In the genomic region with DNA sequence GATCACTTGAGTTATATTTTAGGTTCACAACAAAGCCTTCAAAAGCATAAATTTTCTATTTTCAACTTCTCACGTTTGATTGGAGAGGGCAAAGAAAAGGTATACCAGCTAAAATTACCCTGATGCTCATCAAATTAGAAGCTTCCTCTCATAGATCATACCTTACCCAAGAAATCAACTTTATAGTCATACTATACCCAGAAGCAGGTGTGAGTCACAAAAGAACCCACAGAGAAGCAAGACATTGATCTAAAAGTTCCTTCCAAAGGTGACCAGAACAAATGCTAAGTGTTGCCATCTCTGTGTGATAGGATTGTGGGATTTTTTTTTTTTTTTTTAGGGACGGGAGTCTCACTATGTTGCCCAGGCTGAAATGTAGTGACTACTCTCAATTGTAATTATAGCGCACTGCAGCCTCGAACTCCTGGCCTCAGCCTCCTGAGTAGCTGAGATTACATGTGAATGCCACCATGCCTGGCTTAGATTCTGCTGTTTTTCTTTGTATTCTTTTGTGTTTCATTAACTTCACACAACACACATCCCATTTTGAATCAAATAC, we compare ENCODE assay signal across 12 cellular contexts. TPM values are rescaled to one million over a fixed set of nuclear protein-coding genes. Genes with fewer than 3 reads are reported as not detected.
DNase-seq lines count a peak whose midpoint lies in the region; ATAC-seq, FAIRE-seq and TF ChIP-seq lines count a peak whose summit lies in the region.
"Had no signal": no experiment of that assay in that cellular context is flagged by ENCODE, and none has a peak within 500 bp of the region (broad histone marks: within the 10 kb centered on the region; RNA-seq: fewer than 3 reads in every experiment).

No MANE protein-coding gene starts in this region.

- TF ChIP-seq POLR2A in Peyer's patch (IDR thresholded peaks at IDR 0.05) (no peak), suprapubic skin (IDR thresholded peaks at IDR 0.05) (no peak)

- H3K9ac ChIP-seq in GM23248, result peak overlapping the region; percentile 21
- H3K9ac ChIP-seq in keratinocyte (ENCODE audit: control insufficient read depth, extremely low read depth, insufficient read depth, low read length), result no peak overlapping the region

- no peak overlapping the region for H2AFZ ChIP-seq in ACC112 (ENCODE audit: low read length, unreplicated experiment)
- no peak overlapping the region for H2AFZ ChIP-seq in GM23248
- H2AFZ ChIP-seq in keratinocyte (ENCODE audit: control insufficient read depth, low read length), result no peak overlapping the region

- no peaks in the 10 kb centered on the region for H3K9me2 ChIP-seq in GM23248 (ENCODE audit: insufficient read depth)

- ATAC-seq in GM19463 (IDR thresholded peaks at IDR 0.05; ENCODE audit: unreplicated experiment), result no peak

- dilution Hi-C loops in keratinocyte (cut with MboI; ENCODE audit: extremely low pct_ligation_motif_present, low sequenced_read_pairs), result no loop called here

- WGBS in GM23248 (ENCODE audit: low coverage in 1 of 2, low lambda C conversion rate in 2 of 2, missing lambda C conversion rate in 2 of 2), 2 experiments, result 58 to 67% methylated on average over 4 of the region's 4 CpGs
- 73% methylated on average over 4 of the region's 4 CpGs for WGBS in suprapubic skin

- H3F3A ChIP-seq in GM23248 (ENCODE audit: insufficient read depth), result peaks cover 27% of the 10 kb centered on the region

- H3K4me1 Mint-ChIP-seq in activated CD4-positive, alpha-beta memory T cell treated with anti-CD3 and anti-CD28 coated beads, Interleukin-2, amount 10 ng/mL, durations not matched to agents 7 days and 5 days, result peaks cover 69% of the 10 kb centered on the region

- peaks cover 72% of the 10 kb centered on the region for H3K36me3 Mint-ChIP-seq in activated CD4-positive, alpha-beta memory T cell treated with anti-CD3 and anti-CD28 coated beads, Interleukin-2, amount 10 ng/mL, durations not matched to agents 7 days and 5 days (ENCODE audit: low read depth)

- H3K9me1 ChIP-seq in keratinocyte (ENCODE audit: control insufficient read depth, extremely low read depth, insufficient read depth, low read length), result peaks cover 7% of the 10 kb centered on the region

- H3K27ac ChIP-seq in ACC112 (ENCODE audit: low read depth, low read length) (no peak overlapping the region), GM23248 (no peak overlapping the region), keratinocyte (ENCODE audit: control insufficient read depth, insufficient read depth, low read length) (no peak overlapping the region), Peyer's patch (no peak overlapping the region), suprapubic skin (no peak overlapping the region)
- H3K27ac ChIP-seq: vagina had no signal

- no peak for FAIRE-seq in keratinocyte (lab: Jason Lieb, UNC)

- no peaks in the 10 kb centered on the region for H3K27me3 ChIP-seq in ACC112 (ENCODE audit: insufficient read depth, low read length)
- no peaks in the 10 kb centered on the region for H3K27me3 ChIP-seq in GM23248 (replicated peaks; ENCODE audit: insufficient read depth)
- no peaks in the 10 kb centered on the region for H3K27me3 ChIP-seq in keratinocyte (ENCODE audit: control insufficient read depth, extremely low read depth, insufficient read depth, low read length)
- no peaks in the 10 kb centered on the region for H3K27me3 ChIP-seq in Peyer's patch
- no peaks in the 10 kb centered on the region for H3K27me3 ChIP-seq in suprapubic skin
- H3K27me3 ChIP-seq: vagina had no signal

- CTCF ChIA-PET in activated CD4-positive, alpha-beta memory T cell treated with anti-CD3 and anti-CD28 coated beads, Interleukin-2, amount 10 ng/mL, durations not matched to agents 7 days and 5 days (lab: Charles Lee), result interaction anchor here (0.7 to 2.6 kb wide), 3 partner anchors 16 to 194 kb away, joined by 3 to 14 read pairs (median 3); no protein-coding TSS in a partner anchor

- POLR2A ChIA-PET in activated CD4-positive, alpha-beta memory T cell treated with anti-CD3 and anti-CD28 coated beads, Interleukin-2, amount 10 ng/mL, durations not matched to agents 7 days and 5 days (lab: Charles Lee), result interaction anchor here (0.7 to 2.5 kb wide), 6 partner anchors 9 to 1571 kb away, joined by 3 to 9 read pairs (median 6); a partner anchor contains a TSS

- H3K9me3 Mint-ChIP-seq in activated CD4-positive, alpha-beta memory T cell treated with anti-CD3 and anti-CD28 coated beads, Interleukin-2, amount 10 ng/mL, durations not matched to agents 7 days and 5 days, result no peaks in the 10 kb centered on the region

- H3K27ac Mint-ChIP-seq in activated CD4-positive, alpha-beta memory T cell treated with anti-CD3 and anti-CD28 coated beads, Interleukin-2, amount 10 ng/mL, durations not matched to agents 7 days and 5 days, result peak overlapping the region; percentile 23

- DNase-seq in GM23248 (peak; percentile 29), keratinocyte (ENCODE audit: low read depth, low spot score) (no peak), SIG-M5 (lab: John Stamatoyannopoulos, UW) (no peak), Peyer's patch (no peak), suprapubic skin (ENCODE audit: low spot score in 2 of 2) (no peak)
- no peak for DNase-seq in activated CD4-positive, alpha-beta memory T cell treated with anti-CD3 and anti-CD28 coated beads, Interleukin-2, amount 10 ng/mL, durations not matched to agents 7 days and 5 days
- DNase-seq: C1 segment of cervical spinal cord, NCI-H1930, T-helper 9 cell had no signal

- H4K20me1 ChIP-seq in GM23248 (ENCODE audit: insufficient read depth) (peaks cover 57% of the 10 kb centered on the region), keratinocyte (ENCODE audit: control insufficient read depth, extremely low read depth, insufficient read depth, low read length) (peaks cover 65% of the 10 kb centered on the region)

- TF ChIP-seq EP300 in suprapubic skin (IDR thresholded peaks at IDR 0.05), result no peak

- H3K27me3 Mint-ChIP-seq in activated CD4-positive, alpha-beta memory T cell treated with anti-CD3 and anti-CD28 coated beads, Interleukin-2, amount 10 ng/mL, durations not matched to agents 7 days and 5 days, result no peaks in the 10 kb centered on the region

- peak overlapping the region; percentile 8 for H3K4me3 Mint-ChIP-seq in activated CD4-positive, alpha-beta memory T cell treated with anti-CD3 and anti-CD28 coated beads, Interleukin-2, amount 10 ng/mL, durations not matched to agents 7 days and 5 days

- H3K4me2 ChIP-seq in GM23248 (ENCODE audit: unreplicated experiment) (peak overlapping the region; percentile 87), keratinocyte (ENCODE audit: control insufficient read depth, extremely low read depth, insufficient read depth, low read depth, low read length) (peak overlapping the region; percentile 22)

- in situ Hi-C loops in GM23248 (cut with MboI), result no loop called here

- H3K79me2 ChIP-seq in ACC112 (ENCODE audit: control insufficient read depth, insufficient read depth, low read length, unreplicated experiment) (peaks cover 83% of the 10 kb centered on the region), GM23248 (ENCODE audit: insufficient read depth) (peaks cover 83% of the 10 kb centered on the region), keratinocyte (ENCODE audit: control insufficient read depth, insufficient read depth, low read length) (peaks cover 84% of the 10 kb centered on the region)

- TF ChIP-seq CTCF in keratinocyte (optimal IDR thresholded peaks at IDR 0.05 in 1 of 3, IDR thresholded peaks at IDR 0.05 in 1 of 3, conservative IDR thresholded peaks at IDR 0.05 in 1 of 3; ENCODE audit: extremely low read depth in 1 of 3, insufficient read depth in 2 of 3, low read length in 3 of 3), result no peak
- TF ChIP-seq CTCF in Peyer's patch (IDR thresholded peaks at IDR 0.05), result no peak
- no peak for TF ChIP-seq CTCF in suprapubic skin (IDR thresholded peaks at IDR 0.05)

- H3K4me1 ChIP-seq in ACC112 (ENCODE audit: control insufficient read depth, insufficient read depth, low read length, unreplicated experiment) (peaks cover 34% of the 10 kb centered on the region), GM23248 (ENCODE audit: insufficient read depth) (peaks cover 40% of the 10 kb centered on the region), keratinocyte (ENCODE audit: control insufficient read depth, extremely low read depth, insufficient read depth, low read length) (peaks cover 26% of the 10 kb centered on the region), Peyer's patch (peaks cover 0 to 28% (median 4%) of the 10 kb centered on the region in 4 donors), suprapubic skin (peaks cover 44% of the 10 kb centered on the region)

- H3K4me3 ChIP-seq in ACC112 (ENCODE audit: low read depth, low read length) (peak overlapping the region; percentile 10), GM23248 (peak overlapping the region; percentile 94), keratinocyte (ENCODE audit: control insufficient read depth in 2 of 3, extremely low read depth in 1 of 3, insufficient read depth in 2 of 3, low read depth in 1 of 3, low read length in 3 of 3) (no peak overlapping the region), Peyer's patch (no peak overlapping the region), suprapubic skin (no peak overlapping the region)
- H3K4me3 ChIP-seq: vagina had no signal

- peaks cover 21% of the 10 kb centered on the region for H3K36me3 ChIP-seq in ACC112 (ENCODE audit: insufficient read depth, low read length)
- H3K36me3 ChIP-seq in GM23248 (ENCODE audit: low read depth), result peaks cover 45% of the 10 kb centered on the region
- H3K36me3 ChIP-seq in keratinocyte (ENCODE audit: control insufficient read depth in 2 of 2, extremely low read depth in 1 of 2, insufficient read depth in 2 of 2, low read length in 2 of 2), result peaks cover 10 to 44% of the 10 kb centered on the region in 2 experiments
- H3K36me3 ChIP-seq in Peyer's patch, result peaks cover 0 to 21% (median 0%) of the 10 kb centered on the region in 3 donors
- peaks cover 16% of the 10 kb centered on the region for H3K36me3 ChIP-seq in suprapubic skin

- H3K9me3 ChIP-seq in GM23248 (ENCODE audit: low read depth) (no peaks in the 10 kb centered on the region), keratinocyte (ENCODE audit: control insufficient read depth, low read depth, low read length) (no peaks in the 10 kb centered on the region), Peyer's patch (no peaks in the 10 kb centered on the region), suprapubic skin (no peaks in the 10 kb centered on the region)
- H3K9me3 ChIP-seq: vagina had no signal

RNA-seq across cellular contexts. Expression of a gene that starts 3.3 kb away (rescaled TPM):
- 114 and 138 TPM in 2 replicates for total RNA-seq in GM23248 (2014; rRNA removed; shearing (Covaris generic))
- polyA plus RNA-seq in GM23248 (2016; fragmentation: Nextera tagmentation; extraction: Ambion mirVana) (109 and 114 TPM in 2 replicates), keratinocyte (78.8 to 131 TPM (median 95.2 TPM) in 3 replicates)
- 100 to 1,000 TPM; 106 to 108 TPM for total RNA-seq in activated CD4-positive, alpha-beta memory T cell treated with anti-CD3 and anti-CD28 coated beads, Interleukin-2, amount 10 ng/mL, durations not matched to agents 7 days and 5 days
- polyA plus RNA-seq in keratinocyte (2011; ENCODE audit: low read depth), result 331 TPM
- 94.1 and 149 TPM in 2 replicates for polyA plus RNA-seq in keratinocyte (2011; cell fraction: cytosol; rRNA removed)
- 52.4 and 72.8 TPM in 2 replicates for polyA plus RNA-seq in keratinocyte (2011; cell fraction: nucleus; rRNA removed)
- polyA plus RNA-seq in keratinocyte (2012; ENCODE audit: low replicate concordance), result 115 and 164 TPM in 2 replicates
- 9.2 to 29.5 TPM (median 24.8 TPM) in 3 replicates for polyA minus RNA-seq in keratinocyte
- 56.8 TPM for polyA minus RNA-seq in keratinocyte (2011; cell fraction: cytosol; rRNA and poly(A)+ RNA removed)
- polyA minus RNA-seq in keratinocyte (2011; cell fraction: nucleus; rRNA and poly(A)+ RNA removed), result 9.9 and 19.2 TPM in 2 replicates
- total RNA-seq in Peyer's patch (10 to 100 TPM; 25.0 to 48.7 (median 30.6) TPM), suprapubic skin (10 to 100 TPM; 23.7 to 38.8 (median 38.4) TPM)

Comparison
In these comparisons a context has a peak if more than half of its experiments do, and no peak if none do; other contexts are left out.
1. H3K4me3 ChIP-seq: peak in ACC112 (single experiment) and GM23248 (single experiment); none in keratinocyte (0 of 3), Peyer's patch (0 of 4) and suprapubic skin (single experiment).